In the genomic region with DNA sequence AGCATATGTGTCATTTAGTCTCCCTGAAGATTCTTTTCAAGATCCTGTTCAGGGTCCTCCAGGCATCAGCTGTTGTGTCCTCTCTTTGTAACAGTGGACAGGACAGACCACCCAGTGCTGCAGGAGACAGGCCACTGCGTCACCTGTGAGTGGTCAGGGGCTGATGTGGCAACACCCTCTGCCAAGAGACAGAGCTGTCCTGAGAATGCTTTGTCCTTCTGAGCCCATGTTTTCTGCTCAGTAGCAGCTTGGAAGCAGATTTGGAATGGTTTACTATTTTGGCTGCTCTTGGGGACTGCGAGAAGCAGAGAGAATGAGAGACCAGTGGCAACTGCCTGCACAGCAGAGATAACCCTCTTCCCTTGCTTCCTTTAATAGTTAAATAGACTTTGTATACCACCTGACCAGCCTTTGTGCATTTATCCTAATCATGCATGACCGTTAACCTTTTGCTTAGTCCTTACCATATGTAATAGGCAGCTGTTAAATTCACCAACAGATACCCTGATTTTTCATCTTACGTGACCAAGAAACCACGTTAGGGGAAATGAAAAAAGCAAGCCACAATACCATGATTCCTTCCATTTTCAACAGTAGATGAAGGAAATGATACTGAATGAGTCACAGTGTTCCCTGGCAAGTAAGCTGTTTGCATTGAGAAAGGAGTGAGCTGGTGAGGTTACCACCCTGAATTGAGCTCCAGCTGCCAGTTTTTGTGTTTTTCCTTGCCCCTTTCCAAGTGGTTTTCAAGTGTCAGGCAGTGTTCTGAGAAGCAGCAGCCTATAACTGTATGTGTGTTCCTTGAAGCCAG, we compare ENCODE assay signal across 8 cellular contexts. TPM values are rescaled to one million over a fixed set of nuclear protein-coding genes. Genes with fewer than 3 reads are reported as not detected.
A peak's percentile ranks its signal among the peaks of the same experiment; 100 is the strongest.
DNase-seq lines count a peak whose midpoint lies in the region.

No MANE protein-coding gene starts in this region.

- no peaks in the 10 kb centered on the region for H3K27me3 ChIP-seq in GM23248 (replicated peaks; ENCODE audit: insufficient read depth)

- H3K4me1 Mint-ChIP-seq in activated naive CD8-positive, alpha-beta T cell treated with anti-CD3 and anti-CD28 coated beads for 36 hours: peaks cover 46% of the 10 kb centered on the region

- H3K9me2 ChIP-seq in GM23248 (ENCODE audit: insufficient read depth): no peaks in the 10 kb centered on the region

- H3K79me2 ChIP-seq in GM23248 (ENCODE audit: insufficient read depth): no peaks in the 10 kb centered on the region

- H3K9me3 Mint-ChIP-seq in activated naive CD8-positive, alpha-beta T cell treated with anti-CD3 and anti-CD28 coated beads for 36 hours: no peaks in the 10 kb centered on the region

- H3F3A ChIP-seq in GM23248 (ENCODE audit: insufficient read depth): no peaks in the 10 kb centered on the region

- H3K36me3 ChIP-seq in GM23248 (ENCODE audit: low read depth): no peaks in the 10 kb centered on the region

- 20% methylated on average over 5 of the region's 5 CpGs for WGBS in GM23248 (ENCODE audit: low coverage in 1 of 2, low lambda C conversion rate in 2 of 2, missing lambda C conversion rate in 2 of 2), 2 experiments

- H4K20me1 ChIP-seq in GM23248 (ENCODE audit: insufficient read depth): no peaks in the 10 kb centered on the region

- in situ Hi-C loops in GM23248 (cut with MboI): no loop called here

- no peaks in the 10 kb centered on the region for H3K9me3 ChIP-seq in GM23248 (ENCODE audit: low read depth)

- DNase-seq in SHP77 (lab: John Stamatoyannopoulos, UW): peak; percentile 40
- DNase-seq in SHP77 treated with DMSO at 0.1 percent for 48 hours (lab: John Stamatoyannopoulos, UW): no peak
- DNase-seq in GM23248: peak; percentile 82
- DNase-seq in Jurkat, Clone E6-1 (ENCODE audit: low read depth, low spot score): peak; percentile 33
- no peak for DNase-seq in activated naive CD8-positive, alpha-beta T cell treated with anti-CD3 and anti-CD28 coated beads for 36 hours
- DNase-seq in iPS-NIHi11 (ENCODE audit: low spot score): peak; percentile 13
- DNase-seq in activated effector memory CD4-positive, alpha-beta T cell treated with anti-CD3 and anti-CD28 coated beads, Interleukin-2, amount 50 U/mL, for 16 hours: no peak
- DNase-seq in epidermal melanocyte (ENCODE audit: insufficient read length, low spot score): no peak

- peak overlapping the region; percentile 17; the same call in 1 of the 2 replicates for H2AFZ ChIP-seq in GM23248

- H3K9ac ChIP-seq in GM23248: no peak overlapping the region

- H3K27me3 Mint-ChIP-seq in activated naive CD8-positive, alpha-beta T cell treated with anti-CD3 and anti-CD28 coated beads for 36 hours: no peaks in the 10 kb centered on the region

- no peak overlapping the region for H3K4me3 ChIP-seq in GM23248
- no peak overlapping the region for H3K4me3 ChIP-seq in Jurkat, Clone E6-1 (ENCODE audit: low read length)

- peaks cover 18% of the 10 kb centered on the region for H3K36me3 Mint-ChIP-seq in activated naive CD8-positive, alpha-beta T cell treated with anti-CD3 and anti-CD28 coated beads for 36 hours

- no peak overlapping the region for H3K4me3 Mint-ChIP-seq in activated naive CD8-positive, alpha-beta T cell treated with anti-CD3 and anti-CD28 coated beads for 36 hours

- H3K27ac Mint-ChIP-seq in activated naive CD8-positive, alpha-beta T cell treated with anti-CD3 and anti-CD28 coated beads for 36 hours: peak overlapping the region; percentile 84

- peak overlapping the region; percentile 50 for H3K4me2 ChIP-seq in GM23248 (ENCODE audit: unreplicated experiment)

- 0 out of 2 replicates have a peak overlapping the region, but pooled peaks have one; percentile 16 for H3K27ac ChIP-seq in GM23248

- peaks cover 16% of the 10 kb centered on the region for H3K4me1 ChIP-seq in GM23248 (ENCODE audit: insufficient read depth)

RNA-seq across cellular contexts. Expression of gene B3GALNT1, which starts 35.5 kb away (rescaled TPM):
- 3.4 and 8.1 TPM in 2 replicates for total RNA-seq in GM23248 (2014; rRNA removed; shearing (Covaris generic))
- polyA plus RNA-seq in GM23248 (2016; fragmentation: Nextera tagmentation; extraction: Ambion mirVana): 5.9 and 7.2 TPM in 2 replicates
- polyA plus RNA-seq in Jurkat, Clone E6-1 (2012; ENCODE audit: insufficient read depth, insufficient read length): not detected
- 10 to 100 TPM; 14.0 to 16.4 TPM for total RNA-seq in activated naive CD8-positive, alpha-beta T cell treated with anti-CD3 and anti-CD28 coated beads for 36 hours

Comparison
In these comparisons a context has a peak if more than half of its experiments do, and no peak if none do; other contexts are left out.
1. DNase-seq: peak in SHP77 (2 of 2), GM23248 (single experiment), Jurkat, Clone E6-1 (single experiment) and iPS-NIHi11 (single experiment); none in SHP77 treated with DMSO at 0.1 percent for 48 hours (single experiment), activated naive CD8-positive, alpha-beta T cell treated with anti-CD3 and anti-CD28 coated beads for 36 hours (single experiment), activated effector memory CD4-positive, alpha-beta T cell treated with anti-CD3 and anti-CD28 coated beads, Interleukin-2, amount 50 U/mL, for 16 hours (single experiment) and epidermal melanocyte (single experiment).